ENCODE assay signal across 15 cellular contexts in the genomic region with DNA sequence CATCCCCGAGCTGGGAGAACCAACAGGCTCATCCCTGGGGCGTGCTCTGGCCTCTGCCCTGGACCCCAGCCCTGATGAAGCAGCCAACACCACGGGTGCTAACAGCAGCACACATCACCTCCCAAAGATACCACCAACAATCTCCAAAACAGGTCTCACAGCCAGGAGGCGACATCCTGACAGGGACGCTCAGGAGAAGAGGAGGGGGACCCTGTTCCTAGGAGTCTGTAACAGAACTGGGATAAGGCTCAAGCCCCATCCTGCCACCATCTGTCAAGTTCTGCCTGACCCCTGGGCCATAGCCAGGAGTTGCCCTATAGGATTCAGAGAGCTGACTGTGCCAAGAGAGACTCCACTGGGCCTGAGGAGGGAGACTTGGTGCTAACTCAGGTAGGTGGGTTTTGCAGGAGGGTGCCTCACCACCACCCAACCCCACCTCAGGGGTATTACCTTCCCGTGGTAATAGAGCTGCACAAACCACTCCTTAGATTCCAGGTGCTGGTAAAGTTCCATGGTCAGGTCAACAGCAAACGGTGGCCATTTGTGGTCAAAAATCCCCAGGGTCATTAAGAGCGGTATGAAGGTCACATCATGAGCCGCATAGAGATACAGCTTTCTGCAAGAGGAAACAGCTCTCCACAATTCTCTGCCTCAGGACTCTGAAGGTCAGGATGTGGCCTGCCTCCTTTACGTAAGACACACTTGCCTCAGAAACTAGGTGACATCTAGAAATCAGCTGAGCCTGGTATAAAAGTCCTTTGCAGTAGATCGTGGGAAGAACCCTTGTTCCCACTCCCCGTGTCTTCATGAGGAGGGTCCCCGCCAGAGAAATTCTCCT. TPM values are rescaled to one million over a fixed set of nuclear protein-coding genes. Genes with fewer than 3 reads are reported as not detected.
A peak's percentile ranks its signal among the peaks of the same experiment; 100 is the strongest.
DNase-seq lines count a peak whose midpoint lies in the region; ATAC-seq and TF ChIP-seq lines count a peak whose summit lies in the region.
"Had no signal": no experiment of that assay in that cellular context is flagged by ENCODE, and none has a peak within 500 bp of the region (broad histone marks: within the 10 kb centered on the region; RNA-seq: fewer than 3 reads in every experiment).

No MANE protein-coding gene starts in this region.

- H3K36me3 Mint-ChIP-seq in activated CD8-positive, alpha-beta T cell treated with anti-CD3 and anti-CD28 coated beads, Interleukin-2, amount 10 ng/mL, durations not matched to agents 7 days and 5 days (ENCODE audit: low read depth): peaks cover 41% of the 10 kb centered on the region
- H3K36me3 Mint-ChIP-seq in immature natural killer cell (peaks cover 9 to 21% (median 11%) of the 10 kb centered on the region in 3 donors), CD14-positive monocyte (peaks cover 4 to 9% of the 10 kb centered on the region in 2 donors)

- CTCF ChIA-PET in activated CD8-positive, alpha-beta T cell treated with anti-CD3 and anti-CD28 coated beads, Interleukin-2, amount 10 ng/mL, durations not matched to agents 7 days and 5 days (lab: Charles Lee): interaction anchor here (0.8 to 2.8 kb wide), 13 partner anchors 8 to 245 kb away, joined by 3 to 15 read pairs (median 5); a partner anchor contains a TSS

- H3K27me3 Mint-ChIP-seq in activated CD8-positive, alpha-beta T cell treated with anti-CD3 and anti-CD28 coated beads, Interleukin-2, amount 10 ng/mL, durations not matched to agents 7 days and 5 days (ENCODE audit: low read depth): no peaks in the 10 kb centered on the region
- H3K27me3 Mint-ChIP-seq in immature natural killer cell (ENCODE audit: low read depth in 3 of 3) (peaks cover 0 to 5% (median 4%) of the 10 kb centered on the region in 3 donors), CD14-positive monocyte (ENCODE audit: low read depth in 3 of 3) (no peaks in the 10 kb centered on the region)
- H3K27me3 Mint-ChIP-seq in stimulated activated naive CD8-positive, alpha-beta T cell treated with anti-CD3 and anti-CD28 coated beads, Interleukin-15, amount 100 ng/mL, for 72 hours: no peaks in the 10 kb centered on the region

- peaks cover 75% of the 10 kb centered on the region for H3K4me1 Mint-ChIP-seq in activated CD8-positive, alpha-beta T cell treated with anti-CD3 and anti-CD28 coated beads, Interleukin-2, amount 10 ng/mL, durations not matched to agents 7 days and 5 days (ENCODE audit: low read depth)
- H3K4me1 Mint-ChIP-seq in immature natural killer cell (peaks cover 43 to 44% of the 10 kb centered on the region in 2 donors), CD14-positive monocyte (peaks cover 29% of the 10 kb centered on the region)
- peaks cover 51% of the 10 kb centered on the region for H3K4me1 Mint-ChIP-seq in stimulated activated naive CD8-positive, alpha-beta T cell treated with anti-CD3 and anti-CD28 coated beads, Interleukin-15, amount 100 ng/mL, for 72 hours
- H3K4me1 Mint-ChIP-seq: GM23338 had no signal

- ATAC-seq in activated CD8-positive, alpha-beta T cell treated with anti-CD3 and anti-CD28 coated beads, Interleukin-2, amount 10 ng/mL, durations not matched to agents 7 days and 5 days: peak; percentile 88
- ATAC-seq in stimulated activated naive CD8-positive, alpha-beta T cell treated with anti-CD3 and anti-CD28 coated beads, Interleukin-15, amount 100 ng/mL, for 72 hours: peak; percentile 95
- no peak for ATAC-seq in GM18511 (IDR thresholded peaks at IDR 0.05; ENCODE audit: unreplicated experiment)
- ATAC-seq: GM23338 had no signal

- no peak for TF ChIP-seq CTCF in CD14-positive monocyte (IDR thresholded peaks at IDR 0.05)

- peak overlapping the region; percentile 67 for H3K4me3 Mint-ChIP-seq in activated CD8-positive, alpha-beta T cell treated with anti-CD3 and anti-CD28 coated beads, Interleukin-2, amount 10 ng/mL, durations not matched to agents 7 days and 5 days
- peak overlapping the region in 4 of 5 donors; percentile 56 to 78 (median 73) for H3K4me3 Mint-ChIP-seq in immature natural killer cell
- H3K4me3 Mint-ChIP-seq in stimulated activated naive CD8-positive, alpha-beta T cell treated with anti-CD3 and anti-CD28 coated beads, Interleukin-15, amount 100 ng/mL, for 72 hours: peak overlapping the region; percentile 45 to 63
- no peak overlapping the region for H3K4me3 Mint-ChIP-seq in CD14-positive monocyte
- H3K4me3 Mint-ChIP-seq: GM23338 had no signal

- POLR2A ChIA-PET in activated CD8-positive, alpha-beta T cell treated with anti-CD3 and anti-CD28 coated beads, Interleukin-2, amount 10 ng/mL, durations not matched to agents 7 days and 5 days (lab: Charles Lee): interaction anchor here (0.7 to 1.4 kb wide), 4 partner anchors 10 to 22 kb away, joined by 3 to 11 read pairs (median 4); a partner anchor contains a TSS

- H3K27ac Mint-ChIP-seq in activated CD8-positive, alpha-beta T cell treated with anti-CD3 and anti-CD28 coated beads, Interleukin-2, amount 10 ng/mL, durations not matched to agents 7 days and 5 days: peak overlapping the region; percentile 82
- peak overlapping the region; percentile 77 to 95 (median 86) for H3K27ac Mint-ChIP-seq in immature natural killer cell
- peak overlapping the region; percentile 39 to 47 for H3K27ac Mint-ChIP-seq in stimulated activated naive CD8-positive, alpha-beta T cell treated with anti-CD3 and anti-CD28 coated beads, Interleukin-15, amount 100 ng/mL, for 72 hours
- peak overlapping the region in 1 of 7 donors; percentile 58 for H3K27ac Mint-ChIP-seq in CD14-positive monocyte
- H3K27ac Mint-ChIP-seq: GM23338 had no signal

- H3K9me3 Mint-ChIP-seq in activated CD8-positive, alpha-beta T cell treated with anti-CD3 and anti-CD28 coated beads, Interleukin-2, amount 10 ng/mL, durations not matched to agents 7 days and 5 days (ENCODE audit: insufficient read depth): no peaks in the 10 kb centered on the region
- H3K9me3 Mint-ChIP-seq in immature natural killer cell (no peaks in the 10 kb centered on the region), CD14-positive monocyte (no peaks in the 10 kb centered on the region)
- no peaks in the 10 kb centered on the region for H3K9me3 Mint-ChIP-seq in stimulated activated naive CD8-positive, alpha-beta T cell treated with anti-CD3 and anti-CD28 coated beads, Interleukin-15, amount 100 ng/mL, for 72 hours
- H3K9me3 Mint-ChIP-seq: GM23338 had no signal

- intact Hi-C loops in CD14-positive monocyte (cut with micrococcal nuclease): no loop called here

- DNase-seq in activated T-cell treated with anti-CD3 and anti-CD28 coated beads, Interleukin-2, amount 50 U/mL, for 1 hour: peak; percentile 29
- DNase-seq in activated T-cell treated with anti-CD3 and anti-CD28 coated beads for 4 hours (no peak), immature natural killer cell (peak; percentile 60 to 67 (median 67)), CD14-positive monocyte (ENCODE audit: low spot score) (no peak), NCI-H2227 (lab: John Stamatoyannopoulos, UW; ENCODE audit: unreplicated experiment) (no peak)
- DNase-seq in activated CD8-positive, alpha-beta T cell treated with anti-CD3 and anti-CD28 coated beads, Interleukin-2, amount 10 ng/mL, durations not matched to agents 7 days and 5 days: peak; percentile 79
- DNase-seq in stimulated activated naive CD8-positive, alpha-beta T cell treated with anti-CD3 and anti-CD28 coated beads, Interleukin-15, amount 100 ng/mL, for 72 hours: peak; percentile 28 to 55
- DNase-seq: effector CD4-positive, alpha-beta T cell; KG1; mammary epithelial cell; NCI-H1436; NCI-H526; RPMI8226 had no signal

RNA-seq across cellular contexts. Expression of a gene that starts 22.3 kb away (rescaled TPM):
- 10 to 100 TPM; 19.4 to 19.5 TPM for total RNA-seq in activated CD8-positive, alpha-beta T cell treated with anti-CD3 and anti-CD28 coated beads, Interleukin-2, amount 10 ng/mL, durations not matched to agents 7 days and 5 days
- 1 to 10 TPM; 2.4 to 7.2 (median 2.8) TPM for polyA plus RNA-seq in immature natural killer cell
- polyA plus RNA-seq in CD14-positive monocyte: 1 to 10 TPM; 2.0 to 4.1 TPM

Comparison
In these comparisons a context has a peak if more than half of its experiments do, and no peak if none do; other contexts are left out.
1. DNase-seq: peak in activated T-cell treated with anti-CD3 and anti-CD28 coated beads, Interleukin-2, amount 50 U/mL, for 1 hour (single experiment), activated CD8-positive, alpha-beta T cell treated with anti-CD3 and anti-CD28 coated beads, Interleukin-2, amount 10 ng/mL, durations not matched to agents 7 days and 5 days (single experiment), immature natural killer cell (3 of 3) and stimulated activated naive CD8-positive, alpha-beta T cell treated with anti-CD3 and anti-CD28 coated beads, Interleukin-15, amount 100 ng/mL, for 72 hours (2 of 2); none in activated T-cell treated with anti-CD3 and anti-CD28 coated beads for 4 hours (single experiment), CD14-positive monocyte (single experiment) and NCI-H2227 (single experiment).
2. H3K4me3 Mint-ChIP-seq: peak in activated CD8-positive, alpha-beta T cell treated with anti-CD3 and anti-CD28 coated beads, Interleukin-2, amount 10 ng/mL, durations not matched to agents 7 days and 5 days (single experiment), immature natural killer cell (4 of 5) and stimulated activated naive CD8-positive, alpha-beta T cell treated with anti-CD3 and anti-CD28 coated beads, Interleukin-15, amount 100 ng/mL, for 72 hours (2 of 2); none in CD14-positive monocyte (0 of 2).